ENCODE assay signal across 7 cellular contexts in genomic region chr10:22620140-22620857, GRCh38.
A peak's percentile ranks its signal among the peaks of the same experiment; 100 is the strongest.
DNase-seq lines count a peak whose midpoint lies in the region; ATAC-seq and TF ChIP-seq lines count a peak whose summit lies in the region.

No MANE protein-coding gene starts in this region.

- POLR2A ChIA-PET in Panc1 (lab: Charles Lee) = interaction anchor here (0.5 kb wide), 1 partner anchor 527 kb away, joined by 3 read pairs; no protein-coding TSS in a partner anchor

- H3K4me1 ChIP-seq in Panc1 (ENCODE audit: control insufficient read depth, insufficient read depth, low read length) (peaks cover 78% of the 10 kb centered on the region), ovary (ENCODE audit: insufficient read depth) (peaks cover 14% of the 10 kb centered on the region)

- no peak for TF ChIP-seq EP300 in ovary (IDR thresholded peaks at IDR 0.05)

- H3K36me3 ChIP-seq in Panc1 (ENCODE audit: control insufficient read depth, insufficient read depth, low read length) (no peaks in the 10 kb centered on the region), ovary (no peaks in the 10 kb centered on the region)

- no peaks in the 10 kb centered on the region for H3K9me3 ChIP-seq in Panc1 (ENCODE audit: control insufficient read depth, insufficient read depth, low read depth, low read length)
- H3K9me3 ChIP-seq in ovary = no peaks in the 10 kb centered on the region

- H3K27me3 ChIP-seq in Panc1 (ENCODE audit: control insufficient read depth, insufficient read depth, low read length) (no peaks in the 10 kb centered on the region), ovary (no peaks in the 10 kb centered on the region)

- TF ChIP-seq CTCF in GM12865 (IDR thresholded peaks at IDR 0.05; ENCODE audit: insufficient read depth, low read depth, low read length, missing control alignments) (no peak), Panc1 (IDR thresholded peaks at IDR 0.05) (no peak), ovary (IDR thresholded peaks at IDR 0.05) (no peak)

- CTCF ChIA-PET in Panc1 (lab: Charles Lee) = interaction anchor here (0.5 kb wide), 1 partner anchor 41 kb away, joined by 5 read pairs; no protein-coding TSS in a partner anchor

- 9 to 18% (median 10%) methylated on average over 8 of the region's 8 CpGs for WGBS in ovary, 3 donors

- H3K4me3 ChIP-seq in GM12865 (ENCODE audit: low read depth, low read length) = no peak overlapping the region
- peak overlapping the region in 1 of 2 experiments; percentile 18; a peak in 2 of 4 replicates for H3K4me3 ChIP-seq in Panc1 (ENCODE audit: low read depth in 2 of 2, low read length in 2 of 2)
- no peak overlapping the region for H3K4me3 ChIP-seq in ovary

- H3K27ac ChIP-seq in Panc1 (ENCODE audit: low read length) (peak overlapping the region; percentile 88), ovary (peak overlapping the region in 1 of 2 donors; percentile 0)

- intact Hi-C loops in Panc1 (cut with micrococcal nuclease; ENCODE audit: unreplicated experiment) (no loop called here), ovary (cut with DNase I) (no loop called here)

- DNase-seq in GM12865 (ENCODE audit: low read depth) (peak; percentile 48), Panc1 (ENCODE audit: low read depth, low spot score) (peak; percentile 91), fibroblast of gingiva (ENCODE audit: low read depth) (peak; percentile 95), ovary (peak; percentile 60 to 80 (median 75)), NCI-H187 treated with DMSO at 0.1 percent for 48 hours (lab: John Stamatoyannopoulos, UW) (no peak), activated gamma-delta T cell (lab: John Stamatoyannopoulos, UW) (no peak)

- peak; percentile 94 for ATAC-seq in Panc1
- no peak for ATAC-seq in GM19397 (IDR thresholded peaks at IDR 0.05; ENCODE audit: unreplicated experiment)

- no TSS peak for BruUV-seq in Panc1 (replicated peaks; lab: Mats Ljungman, UMichigan)

- in situ Hi-C loops in Panc1 (cut with HindIII; ENCODE audit: low pct_unique_long_range_greater_than_20kb, low sequenced_read_pairs) = no loop called here

- TF ChIP-seq POLR2A in ovary (IDR thresholded peaks at IDR 0.05) = no peak

Comparison
In these comparisons a context has a peak if more than half of its experiments do, and no peak if none do; other contexts are left out.
1. DNase-seq: peak in GM12865 (single experiment), Panc1 (single experiment), fibroblast of gingiva (single experiment) and ovary (5 of 5); none in NCI-H187 treated with DMSO at 0.1 percent for 48 hours (single experiment) and activated gamma-delta T cell (single experiment).